ENCODE assay signal across 16 cellular contexts in the genomic region with DNA sequence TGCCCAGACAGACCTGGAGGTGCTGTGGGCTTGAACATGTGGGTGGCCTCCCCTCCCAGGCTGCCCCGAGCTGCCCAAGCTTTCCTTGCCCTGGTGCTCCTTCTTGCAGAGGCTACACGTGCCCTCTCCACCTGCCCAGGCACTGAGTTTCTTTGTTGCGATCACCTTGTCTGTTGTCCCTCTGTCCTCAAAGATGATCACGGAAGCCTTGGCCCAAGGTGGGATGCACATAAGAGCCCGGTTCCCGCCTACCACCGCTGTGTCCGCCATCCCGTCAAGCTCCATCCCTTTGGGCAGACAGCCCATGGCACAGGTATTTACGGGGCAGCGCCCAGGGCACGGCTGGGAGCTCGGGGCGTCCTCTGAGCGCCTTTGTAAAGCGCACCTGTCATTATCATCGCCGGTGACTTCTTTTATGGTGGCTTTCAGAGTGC.
DNase-seq lines count a peak whose midpoint lies in the region; ATAC-seq and TF ChIP-seq lines count a peak whose summit lies in the region.
"Had no signal": no experiment of that assay in that cellular context is flagged by ENCODE, and none has a peak within 500 bp of the region (broad histone marks: within the 10 kb centered on the region; RNA-seq: fewer than 3 reads in every experiment).

No MANE protein-coding gene starts in this region.

- no peak overlapping the region for H3K4me3 ChIP-seq in mucosa of descending colon
- H3K4me3 ChIP-seq: BLaER1 had no signal

- no peaks in the 10 kb centered on the region for H3K9me3 ChIP-seq in mucosa of descending colon
- H3K9me3 ChIP-seq: BLaER1 had no signal

- POLR2A ChIA-PET in activated CD4-positive, alpha-beta T cell treated with anti-CD3 and anti-CD28 coated beads, Interleukin-2, amount 10 ng/mL, durations not matched to agents 7 days and 5 days (lab: Charles Lee): no interaction called here

- intact Hi-C loops in natural killer cell (cut with micrococcal nuclease) (no loop called here), mucosa of descending colon (cut with DNase I, micrococcal nuclease) (no loop called here)

- no peaks in the 10 kb centered on the region for H3K27me3 Mint-ChIP-seq in activated CD4-positive, alpha-beta T cell treated with anti-CD3 and anti-CD28 coated beads, Interleukin-2, amount 10 ng/mL, durations not matched to agents 7 days and 5 days
- H3K27me3 Mint-ChIP-seq in natural killer cell (ENCODE audit: low read depth in 2 of 2) (no peaks in the 10 kb centered on the region), nephron progenitor cell (ENCODE audit: low read depth, poor library complexity) (peaks cover under 1% of the 10 kb centered on the region)
- H3K27me3 Mint-ChIP-seq in natural killer cell treated with Interleukin-12 subunit alpha and Interleukin-12 subunit beta and Interleukin-15 and Interleukin-18, amount 100 ng/mL, for 72 hours: no peaks in the 10 kb centered on the region

- H3K4me3 Mint-ChIP-seq in activated CD4-positive, alpha-beta T cell treated with anti-CD3 and anti-CD28 coated beads, Interleukin-2, amount 10 ng/mL, durations not matched to agents 7 days and 5 days: no peak overlapping the region
- H3K4me3 Mint-ChIP-seq in natural killer cell (no peak overlapping the region), nephron progenitor cell (no peak overlapping the region)
- H3K4me3 Mint-ChIP-seq in natural killer cell treated with Interleukin-12 subunit alpha and Interleukin-12 subunit beta and Interleukin-15 and Interleukin-18, amount 100 ng/mL, for 72 hours: no peak overlapping the region
- H3K4me3 Mint-ChIP-seq: HFFc6 had no signal

- no peak for TF ChIP-seq CTCF in natural killer cell (IDR thresholded peaks at IDR 0.05)
- no peak for TF ChIP-seq CTCF in mucosa of descending colon (IDR thresholded peaks at IDR 0.05)
- no peak for TF ChIP-seq CTCF in nephron progenitor cell (IDR thresholded peaks at IDR 0.05)

- DNase-seq in activated CD4-positive, alpha-beta T cell treated with anti-CD3 and anti-CD28 coated beads, Interleukin-2, amount 10 ng/mL, durations not matched to agents 7 days and 5 days: no peak
- DNase-seq in activated CD4-positive, alpha-beta T cell treated with anti-CD3 and anti-CD28 coated beads, Interleukin-2, amount 50 U/mL, for 4 hours: no peak
- no peak for DNase-seq in natural killer cell
- DNase-seq in natural killer cell treated with Interleukin-12 subunit alpha and Interleukin-12 subunit beta and Interleukin-15 and Interleukin-18, amount 100 ng/mL, for 72 hours (ENCODE audit: low spot score): no peak
- peak in 2 of 3 donors; percentile 63 to 67 for DNase-seq in mucosa of descending colon
- no peak for DNase-seq in nephron progenitor cell
- DNase-seq in KBM-7: no peak
- DNase-seq: 8988T, GOT3, HFFc6, MM.1S, NCI-H1105 treated with DMSO at 0.1 percent for 48 hours, NCI-H187, Right ventricle myocardium superior had no signal

- peak overlapping the region; percentile 66 for H3K27ac Mint-ChIP-seq in activated CD4-positive, alpha-beta T cell treated with anti-CD3 and anti-CD28 coated beads, Interleukin-2, amount 10 ng/mL, durations not matched to agents 7 days and 5 days
- peak overlapping the region; percentile 49 to 94 for H3K27ac Mint-ChIP-seq in natural killer cell
- H3K27ac Mint-ChIP-seq in natural killer cell treated with Interleukin-12 subunit alpha and Interleukin-12 subunit beta and Interleukin-15 and Interleukin-18, amount 100 ng/mL, for 72 hours: no peak overlapping the region
- H3K27ac Mint-ChIP-seq in nephron progenitor cell: no peak overlapping the region
- H3K27ac Mint-ChIP-seq: HFFc6 had no signal

- H3K36me3 Mint-ChIP-seq in activated CD4-positive, alpha-beta T cell treated with anti-CD3 and anti-CD28 coated beads, Interleukin-2, amount 10 ng/mL, durations not matched to agents 7 days and 5 days (ENCODE audit: low read depth): peaks cover 71% of the 10 kb centered on the region
- H3K36me3 Mint-ChIP-seq in natural killer cell: no peaks in the 10 kb centered on the region
- peaks cover 13% of the 10 kb centered on the region for H3K36me3 Mint-ChIP-seq in natural killer cell treated with Interleukin-12 subunit alpha and Interleukin-12 subunit beta and Interleukin-15 and Interleukin-18, amount 100 ng/mL, for 72 hours
- peaks cover 37% of the 10 kb centered on the region for H3K36me3 Mint-ChIP-seq in nephron progenitor cell (ENCODE audit: low read depth)

- peaks cover 4% of the 10 kb centered on the region for H3K36me3 ChIP-seq in mucosa of descending colon (ENCODE audit: low read depth)

- CTCF ChIA-PET in activated CD4-positive, alpha-beta T cell treated with anti-CD3 and anti-CD28 coated beads, Interleukin-2, amount 10 ng/mL, durations not matched to agents 7 days and 5 days (lab: Charles Lee): interaction anchor here (3.9 kb wide), 1 partner anchor 10 kb away, joined by 21 read pairs; no protein-coding TSS in a partner anchor

- no peaks in the 10 kb centered on the region for H3K4me1 ChIP-seq in mucosa of descending colon (ENCODE audit: low read depth)

- H3K9me3 Mint-ChIP-seq in activated CD4-positive, alpha-beta T cell treated with anti-CD3 and anti-CD28 coated beads, Interleukin-2, amount 10 ng/mL, durations not matched to agents 7 days and 5 days: no peaks in the 10 kb centered on the region
- H3K9me3 Mint-ChIP-seq in natural killer cell: no peaks in the 10 kb centered on the region
- no peaks in the 10 kb centered on the region for H3K9me3 Mint-ChIP-seq in natural killer cell treated with Interleukin-12 subunit alpha and Interleukin-12 subunit beta and Interleukin-15 and Interleukin-18, amount 100 ng/mL, for 72 hours
- no peaks in the 10 kb centered on the region for H3K9me3 Mint-ChIP-seq in nephron progenitor cell
- H3K9me3 Mint-ChIP-seq: HFFc6 had no signal

- ATAC-seq in natural killer cell (no peak), mucosa of descending colon (peak; percentile 77), HG02885 (IDR thresholded peaks at IDR 0.05; ENCODE audit: poor library complexity, unreplicated experiment) (no peak)
- no peak for ATAC-seq in natural killer cell treated with Interleukin-12 subunit alpha and Interleukin-12 subunit beta and Interleukin-15 and Interleukin-18, amount 100 ng/mL, for 72 hours

- in situ Hi-C loops in KBM-7 (cut with MboI; ENCODE audit: low pct_unique_long_range_greater_than_20kb, low sequenced_read_pairs): no loop called here

- H3K4me1 Mint-ChIP-seq in activated CD4-positive, alpha-beta T cell treated with anti-CD3 and anti-CD28 coated beads, Interleukin-2, amount 10 ng/mL, durations not matched to agents 7 days and 5 days: peaks cover 49% of the 10 kb centered on the region
- peaks cover 69 to 86% of the 10 kb centered on the region in 2 donors for H3K4me1 Mint-ChIP-seq in natural killer cell
- peaks cover 45 to 57% of the 10 kb centered on the region in 2 donors for H3K4me1 Mint-ChIP-seq in natural killer cell treated with Interleukin-12 subunit alpha and Interleukin-12 subunit beta and Interleukin-15 and Interleukin-18, amount 100 ng/mL, for 72 hours (ENCODE audit: low read depth in 2 of 2)
- H3K4me1 Mint-ChIP-seq in nephron progenitor cell: no peaks in the 10 kb centered on the region

Comparison
In these comparisons a context has a peak if more than half of its experiments do, and no peak if none do; other contexts are left out.
1. H3K27ac Mint-ChIP-seq: peak in activated CD4-positive, alpha-beta T cell treated with anti-CD3 and anti-CD28 coated beads, Interleukin-2, amount 10 ng/mL, durations not matched to agents 7 days and 5 days (single experiment) and natural killer cell (2 of 2); none in natural killer cell treated with Interleukin-12 subunit alpha and Interleukin-12 subunit beta and Interleukin-15 and Interleukin-18, amount 100 ng/mL, for 72 hours (0 of 2) and nephron progenitor cell (single experiment).
2. DNase-seq: peak in mucosa of descending colon (2 of 3); none in activated CD4-positive, alpha-beta T cell treated with anti-CD3 and anti-CD28 coated beads, Interleukin-2, amount 10 ng/mL, durations not matched to agents 7 days and 5 days (single experiment), activated CD4-positive, alpha-beta T cell treated with anti-CD3 and anti-CD28 coated beads, Interleukin-2, amount 50 U/mL, for 4 hours (0 of 2), natural killer cell (single experiment), natural killer cell treated with Interleukin-12 subunit alpha and Interleukin-12 subunit beta and Interleukin-15 and Interleukin-18, amount 100 ng/mL, for 72 hours (single experiment), nephron progenitor cell (single experiment) and KBM-7 (single experiment).